ENCODE assay signal across 15 cellular contexts in genomic region chr6:9502991-9503761, GRCh38.
DNase-seq lines count a peak whose midpoint lies in the region; ATAC-seq and TF ChIP-seq lines count a peak whose summit lies in the region.
"Had no signal": no experiment of that assay in that cellular context is flagged by ENCODE, and none has a peak within 500 bp of the region (broad histone marks: within the 10 kb centered on the region; RNA-seq: fewer than 3 reads in every experiment).

No MANE protein-coding gene starts in this region.

- H3K27me3 Mint-ChIP-seq in neural progenitor cell (ENCODE audit: insufficient read depth, low read depth) = peaks cover 6% of the 10 kb centered on the region
- H3K27me3 Mint-ChIP-seq in CD14-positive monocyte (ENCODE audit: low read depth in 3 of 3) = peaks cover 0 to 4% (median 0%) of the 10 kb centered on the region in 3 donors
- H3K27me3 Mint-ChIP-seq: activated naive CD8-positive, alpha-beta T cell treated with anti-CD3 and anti-CD28 coated beads for 36 hours had no signal

- H3K27ac Mint-ChIP-seq in neural progenitor cell (peak overlapping the region; percentile 65), CD14-positive monocyte (no peak overlapping the region)
- H3K27ac Mint-ChIP-seq: activated naive CD8-positive, alpha-beta T cell treated with anti-CD3 and anti-CD28 coated beads for 36 hours had no signal

- H3K4me1 ChIP-seq in neural progenitor cell = peaks cover 18% of the 10 kb centered on the region
- H3K4me1 ChIP-seq in adrenal gland (replicated peaks in 1 of 2) = no peaks in the 10 kb centered on the region
- H3K4me1 ChIP-seq: parathyroid adenoma had no signal

- H3K36me3 ChIP-seq in neural progenitor cell (no peaks in the 10 kb centered on the region), adrenal gland (replicated peaks in 1 of 2) (no peaks in the 10 kb centered on the region)

- no peak for ATAC-seq in GM21447 (IDR thresholded peaks at IDR 0.05; ENCODE audit: unreplicated experiment)
- ATAC-seq: left cardiac atrium had no signal

- no peaks in the 10 kb centered on the region for H4K20me1 ChIP-seq in neural progenitor cell (ENCODE audit: low read depth)

- H3K9me3 ChIP-seq in neural progenitor cell (ENCODE audit: low read depth) = no peaks in the 10 kb centered on the region
- H3K9me3 ChIP-seq in adrenal gland (replicated peaks in 1 of 3) = no peaks in the 10 kb centered on the region

- DNase-seq in EL (peak; percentile 98), NCI-H69 (lab: John Stamatoyannopoulos, UW) (peak; percentile 49), dedifferentiated amniotic fluid mesenchymal stem cell (ENCODE audit: extremely low spot score) (peak; percentile 55), neural progenitor cell (ENCODE audit: low spot score) (peak; percentile 71), adrenal gland (no peak), CD14-positive monocyte (ENCODE audit: low spot score) (no peak), NCI-H2029 (lab: John Stamatoyannopoulos, UW) (no peak)
- DNase-seq: activated CD4-positive, alpha-beta T cell treated with anti-CD3 and anti-CD28 coated beads, Interleukin-2, amount 50 U/mL, for 48 hours; activated naive CD8-positive, alpha-beta T cell treated with anti-CD3 and anti-CD28 coated beads for 36 hours; KG1; left cardiac atrium; NCI-H446; stimulated activated CD4-positive, alpha-beta T cell treated with anti-CD3 and anti-CD28 coated beads, Interleukin-4, amount 100 ng/mL, for 4 hours had no signal

- H3K4me3 ChIP-seq in neural progenitor cell = no peak overlapping the region
- H3K4me3 ChIP-seq in adrenal gland = no peak overlapping the region

- no peak overlapping the region for H3K9ac ChIP-seq in neural progenitor cell
- H3K9ac ChIP-seq: parathyroid adenoma had no signal

- H3F3A ChIP-seq in neural progenitor cell (ENCODE audit: low read depth) = peaks cover 19% of the 10 kb centered on the region

- peaks cover 31% of the 10 kb centered on the region for H3K9me3 Mint-ChIP-seq in neural progenitor cell
- peaks cover 0 to 20% (median 3%) of the 10 kb centered on the region in 7 donors for H3K9me3 Mint-ChIP-seq in CD14-positive monocyte

- H3K27me3 ChIP-seq in neural progenitor cell (no peaks in the 10 kb centered on the region), adrenal gland (no peaks in the 10 kb centered on the region)

- H3K4me2 ChIP-seq in neural progenitor cell = peak overlapping the region; percentile 12

- no peak overlapping the region for H2AFZ ChIP-seq in neural progenitor cell (replicated peaks)
- H2AFZ ChIP-seq: parathyroid adenoma had no signal

- no peaks in the 10 kb centered on the region for H3K79me2 ChIP-seq in neural progenitor cell (ENCODE audit: low read depth)
- H3K79me2 ChIP-seq: parathyroid adenoma had no signal

- H3K4me1 Mint-ChIP-seq in neural progenitor cell = peaks cover 16% of the 10 kb centered on the region
- no peaks in the 10 kb centered on the region for H3K4me1 Mint-ChIP-seq in CD14-positive monocyte
- H3K4me1 Mint-ChIP-seq: activated naive CD8-positive, alpha-beta T cell treated with anti-CD3 and anti-CD28 coated beads for 36 hours had no signal

- H3K4me3 Mint-ChIP-seq in neural progenitor cell = no peak overlapping the region
- H3K4me3 Mint-ChIP-seq in CD14-positive monocyte = no peak overlapping the region
- H3K4me3 Mint-ChIP-seq: activated naive CD8-positive, alpha-beta T cell treated with anti-CD3 and anti-CD28 coated beads for 36 hours had no signal

- peak overlapping the region; percentile 47 for H3K27ac ChIP-seq in neural progenitor cell
- no peak overlapping the region for H3K27ac ChIP-seq in adrenal gland
- H3K27ac ChIP-seq: parathyroid adenoma had no signal

- no peak for TF ChIP-seq CTCF in neural progenitor cell (IDR thresholded peaks at IDR 0.05)
- TF ChIP-seq CTCF in adrenal gland (IDR thresholded peaks at IDR 0.05) = no peak
- no peak for TF ChIP-seq CTCF in CD14-positive monocyte (IDR thresholded peaks at IDR 0.05)

- 51 to 59% (median 54%) methylated on average over 9 of the region's 9 CpGs for WGBS in adrenal gland, 4 donors

- TF ChIP-seq POLR2A in adrenal gland (IDR thresholded peaks at IDR 0.05) = no peak

- intact Hi-C loops in adrenal gland (cut with DNase I) = no loop called here
- intact Hi-C loops in CD14-positive monocyte (cut with micrococcal nuclease) = no loop called here

- peaks cover 2% of the 10 kb centered on the region for H3K36me3 Mint-ChIP-seq in neural progenitor cell
- H3K36me3 Mint-ChIP-seq in CD14-positive monocyte = no peaks in the 10 kb centered on the region
- H3K36me3 Mint-ChIP-seq: activated naive CD8-positive, alpha-beta T cell treated with anti-CD3 and anti-CD28 coated beads for 36 hours had no signal

Comparison
In these comparisons a context has a peak if more than half of its experiments do, and no peak if none do; other contexts are left out.
1. DNase-seq: peak in EL (single experiment), NCI-H69 (single experiment), dedifferentiated amniotic fluid mesenchymal stem cell (single experiment) and neural progenitor cell (single experiment); none in adrenal gland (0 of 7), CD14-positive monocyte (single experiment) and NCI-H2029 (single experiment).